In the genomic region with DNA sequence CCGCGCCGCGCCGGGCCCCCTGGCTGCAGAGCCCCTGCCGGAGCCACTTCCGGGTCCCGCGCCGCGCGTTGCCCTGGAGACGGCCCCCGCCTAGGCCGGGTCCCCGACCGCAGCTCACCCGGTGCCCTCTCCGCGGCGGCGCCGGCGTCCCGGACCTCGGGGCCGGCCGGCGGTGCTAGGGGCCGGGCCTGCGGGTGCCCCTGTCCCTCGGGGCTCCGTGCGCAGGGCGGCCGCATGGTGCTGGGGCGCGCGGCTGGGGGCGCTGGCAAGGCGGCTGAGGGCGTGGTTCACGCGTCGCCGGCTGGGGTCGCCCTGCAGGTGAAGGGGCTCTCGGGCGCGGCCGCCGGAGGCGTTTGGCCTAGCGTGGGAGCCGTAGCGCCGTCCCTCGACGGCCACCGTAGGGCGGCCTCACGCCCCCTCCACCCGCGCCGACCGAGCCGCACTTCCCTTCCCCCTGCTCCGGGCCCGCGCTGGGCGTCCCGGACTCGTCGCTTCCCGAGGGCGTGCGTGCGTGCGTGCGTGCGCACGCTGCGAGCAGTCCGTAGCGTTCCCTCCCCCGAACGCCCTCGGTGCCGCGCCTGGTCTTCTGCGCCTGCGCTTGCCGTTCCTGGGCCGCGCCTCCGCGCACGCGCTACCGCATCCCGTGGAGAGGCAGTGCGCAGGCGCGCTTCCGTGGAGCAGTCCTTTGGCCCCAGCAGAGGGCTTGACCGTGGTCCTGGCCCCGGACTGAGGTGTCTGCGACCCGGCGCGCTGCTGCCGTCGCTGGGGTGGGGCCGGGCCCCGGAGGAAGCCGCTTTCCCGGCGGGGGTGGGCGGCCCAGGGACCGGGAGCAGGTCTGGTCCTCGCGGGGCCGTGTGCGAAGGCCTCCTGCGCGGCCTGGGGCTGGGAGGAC, we compare ENCODE assay signal across 8 cellular contexts. TPM values are rescaled to one million over a fixed set of nuclear protein-coding genes. Genes with fewer than 3 reads are reported as not detected.
DNase-seq lines count a peak whose midpoint lies in the region; ATAC-seq and TF ChIP-seq lines count a peak whose summit lies in the region.

A gene with protein sequence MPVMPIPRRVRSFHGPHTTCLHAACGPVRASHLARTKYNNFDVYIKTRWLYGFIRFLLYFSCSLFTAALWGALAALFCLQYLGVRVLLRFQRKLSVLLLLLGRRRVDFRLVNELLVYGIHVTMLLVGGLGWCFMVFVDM (minus strand): TSS at position 509 of the 892 bp plus-strand sequence. CDS start 1,975 bp downstream, outside the sequence.

- no CpG with 5 or more reads among the region's 126 CpGs for WGBS in H9 (ENCODE audit: extremely low coverage, insufficient read length, low lambda C conversion rate)

- no peaks in the 10 kb centered on the region for H3K23me2 ChIP-seq in H9 (ENCODE audit: insufficient read length, low read depth, low read length, poor library complexity, severe bottlenecking)

- H3K36me3 Mint-ChIP-seq in H9 (ENCODE audit: insufficient read depth in 1 of 3, low read depth in 3 of 3) (peaks cover 1 to 15% (median 14%) of the 10 kb centered on the region in 3 experiments; a peak in 5 of 7 replicates), nephron (ENCODE audit: low read depth) (peaks cover 4% of the 10 kb centered on the region)

- TF ChIP-seq CTCF in H9 (conservative IDR thresholded peaks at IDR 0.05) = peak; percentile 31; the same call in 2 of the 3 replicates
- peak; percentile 11 for TF ChIP-seq CTCF in fibroblast of the aortic adventitia (IDR thresholded peaks at IDR 0.05; ENCODE audit: insufficient read depth, low read length)
- no peak for TF ChIP-seq CTCF in nephron (IDR thresholded peaks at IDR 0.05; ENCODE audit: unreplicated experiment in 3 of 3)

- no peak within 1 kb of the TSS for H2AFZ ChIP-seq in H9 (ENCODE audit: low read length)

- ATAC-seq in stimulated activated naive CD8-positive, alpha-beta T cell treated with anti-CD3 and anti-CD28 coated beads, Interleukin-15, Interleukin-2, amounts not matched to agents 100 U/mL and 50 U/mL, for 24 hours = peak; percentile 89

- peaks cover 3 to 4% of the 10 kb centered on the region in 2 experiments; a peak in 2 of 4 replicates for H3K4me1 Mint-ChIP-seq in H9
- peaks cover 12% of the 10 kb centered on the region for H3K4me1 Mint-ChIP-seq in nephron

- H3K36me3 ChIP-seq in MG63 = peaks cover 34% of the 10 kb centered on the region

- no peak within 1 kb of the TSS for H2BK12ac ChIP-seq in H9 (ENCODE audit: insufficient read length, low read depth, low read length)

- H3K9ac ChIP-seq in H9 (ENCODE audit: extremely low read depth, insufficient read length, low read length) = no peak within 1 kb of the TSS

- in situ Hi-C loops in G401 (cut with HindIII; ENCODE audit: low sequenced_read_pairs) = no loop called here

- H4K20me1 ChIP-seq in H9 (ENCODE audit: control insufficient read depth, insufficient read depth, insufficient read length) = no peaks in the 10 kb centered on the region

- peak within 1 kb of the TSS; percentile 60; the same call in 1 of the 2 replicates for H3K14ac ChIP-seq in H9 (ENCODE audit: insufficient read depth, low read length)

- no peak within 1 kb of the TSS for H3T11ph ChIP-seq in H9 (ENCODE audit: low read length)

- H3K79me2 ChIP-seq in H9 (ENCODE audit: insufficient read depth, low read length) = no peaks in the 10 kb centered on the region

- no peaks in the 10 kb centered on the region for H3K79me1 ChIP-seq in H9 (ENCODE audit: insufficient read depth, low read depth, low read length, poor library complexity, severe bottlenecking)

- no peak within 1 kb of the TSS for H3K18ac ChIP-seq in H9 (ENCODE audit: insufficient read length, low read depth, low read length)

- H4K8ac ChIP-seq in H9 (replicated peaks; ENCODE audit: insufficient read length, low read depth, low read length) = no peak within 1 kb of the TSS

- no peak within 1 kb of the TSS for H2AK5ac ChIP-seq in H9 (ENCODE audit: insufficient read length, low read length)

- no peak within 1 kb of the TSS for H3K4ac ChIP-seq in H9 (ENCODE audit: low read depth, low read length)

- H2BK5ac ChIP-seq in H9 (ENCODE audit: insufficient read length, low read length) = no peak within 1 kb of the TSS

- H3K27ac ChIP-seq in H9 (ENCODE audit: insufficient read length, low read depth, low read length) = no peak within 1 kb of the TSS

- H3K23ac ChIP-seq in H9 (ENCODE audit: insufficient read length, low read depth, low read length) = no peak within 1 kb of the TSS

- H3K9me3 Mint-ChIP-seq in H9 (no peaks in the 10 kb centered on the region), nephron (no peaks in the 10 kb centered on the region)

- H2BK15ac ChIP-seq in H9 (ENCODE audit: low read depth, low read length) = no peak within 1 kb of the TSS

- H3K4me3 Mint-ChIP-seq in H9 (peak within 1 kb of the TSS; percentile 76 to 84), nephron (peak within 1 kb of the TSS; percentile 80 to 90 (median 88))

- no peaks in the 10 kb centered on the region for H3K4me1 ChIP-seq in H9 (ENCODE audit: insufficient read depth, low read length)

- H3K27ac Mint-ChIP-seq in H9 = peak within 1 kb of the TSS in 1 of 3 experiments; percentile 34; a peak in 2 of 7 replicates
- H3K27ac Mint-ChIP-seq in nephron = peak within 1 kb of the TSS in 2 of 3 experiments; percentile 84 to 91

- H4K91ac ChIP-seq in H9 (ENCODE audit: insufficient read length, low read depth, low read length) = no peak within 1 kb of the TSS

- no peak within 1 kb of the TSS for H4K5ac ChIP-seq in H9 (ENCODE audit: insufficient read length, low read depth, low read length)

- no peak within 1 kb of the TSS for H2BK20ac ChIP-seq in H9 (ENCODE audit: low read depth, low read length, poor library complexity, severe bottlenecking)

- H3K4me2 ChIP-seq in H9 (ENCODE audit: insufficient read depth, insufficient read length, low read length) = peak within 1 kb of the TSS; percentile 65

- DNase-seq in G401 (ENCODE audit: low spot score) = peak; percentile 89
- DNase-seq in H9 = peak; percentile 92
- DNase-seq in MG63 = peak; percentile 95
- DNase-seq in SHP77 (lab: John Stamatoyannopoulos, UW) = peak; percentile 91 to 96
- DNase-seq in activated effector memory CD4-positive, alpha-beta T cell treated with Interleukin-2 at 50 U/mL for 16 hours = peak; percentile 94
- peak; percentile 96 for DNase-seq in fibroblast of the aortic adventitia (ENCODE audit: low read depth)
- DNase-seq in stimulated activated naive CD8-positive, alpha-beta T cell treated with anti-CD3 and anti-CD28 coated beads, Interleukin-15, Interleukin-2, amounts not matched to agents 100 U/mL and 50 U/mL, for 24 hours = peak; percentile 98

- H3K9me3 ChIP-seq in H9 (ENCODE audit: control insufficient read depth, low read depth, low read length) = no peaks in the 10 kb centered on the region
- H3K9me3 ChIP-seq in MG63 = no peaks in the 10 kb centered on the region

- H3K27me3 Mint-ChIP-seq in H9 (ENCODE audit: low read depth) (peaks cover 14% of the 10 kb centered on the region), nephron (ENCODE audit: low read depth) (peaks cover 6% of the 10 kb centered on the region)

- H2BK120ac ChIP-seq in H9 (ENCODE audit: low read depth, low read length, poor library complexity, severe bottlenecking) = no peak within 1 kb of the TSS

- no peaks in the 10 kb centered on the region for H3K27me3 ChIP-seq in H9 (ENCODE audit: insufficient read depth, low read length)
- no peaks in the 10 kb centered on the region for H3K27me3 ChIP-seq in MG63

- H3K56ac ChIP-seq in H9 (ENCODE audit: insufficient read length, low read depth, low read length) = no peak within 1 kb of the TSS

- H3K4me3 ChIP-seq in MG63 (peak within 1 kb of the TSS; percentile 92), fibroblast of the aortic adventitia (ENCODE audit: low read depth, low read length) (peak within 1 kb of the TSS; percentile 75)

RNA-seq across cellular contexts. Expression of the gene that starts here (rescaled TPM):
- total RNA-seq in G401 (2014; rRNA removed; shearing (Covaris generic)) = 48.3 and 51.4 TPM in 2 replicates
- total RNA-seq in H9 (2021) (48.1 and 48.3 TPM in 2 replicates), fibroblast of the aortic adventitia (ENCODE audit: low replicate concordance) (46.1 and 87.9 TPM in 2 replicates)
- 62.5 and 78.4 TPM in 2 replicates for total RNA-seq in MG63 (2014; rRNA removed; shearing (Covaris generic); ENCODE audit: low replicate concordance)

Comparison
In these comparisons a context has a peak if more than half of its experiments do, and no peak if none do; other contexts are left out.
1. CTCF ChIP-seq: peak in H9 (single experiment) and fibroblast of the aortic adventitia (single experiment); none in nephron (0 of 3).
2. Peak in every context shown above with its lines, with median percentiles within 50 percentile points of each other: DNase-seq.